In the genomic region with DNA sequence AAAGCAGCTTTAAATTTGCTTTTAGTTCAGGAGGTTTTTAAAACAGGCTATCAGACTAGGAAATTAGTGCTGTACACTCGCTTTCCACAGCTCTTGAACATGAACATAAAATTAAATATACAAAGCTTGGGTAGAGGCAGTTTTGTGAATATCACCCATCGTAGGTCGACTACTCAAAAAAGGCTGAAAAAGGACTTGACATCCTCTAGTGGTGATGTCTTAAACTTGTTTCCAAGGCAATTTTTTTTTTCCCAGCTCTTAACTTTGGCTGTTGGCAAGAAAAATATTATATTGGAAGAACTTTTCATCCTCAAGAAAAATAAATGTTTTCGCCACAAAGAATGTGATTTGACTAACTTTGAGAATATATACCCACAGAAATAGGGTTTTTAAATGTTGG, we compare ENCODE assay signal across 9 cellular contexts. TPM values are rescaled to one million over a fixed set of nuclear protein-coding genes. Genes with fewer than 3 reads are reported as not detected.
DNase-seq lines count a peak whose midpoint lies in the region; ATAC-seq and TF ChIP-seq lines count a peak whose summit lies in the region.
"Had no signal": no experiment of that assay in that cellular context is flagged by ENCODE, and none has a peak within 500 bp of the region (broad histone marks: within the 10 kb centered on the region; RNA-seq: fewer than 3 reads in every experiment).

No MANE protein-coding gene starts in this region.

- intact Hi-C loops in A673 (cut with micrococcal nuclease; ENCODE audit: unreplicated experiment) = no loop called here

- no TSS peak for BruUV-seq in A673 (replicated peaks; lab: Mats Ljungman, UMichigan)

- POLR2A ChIA-PET in A673 (lab: Charles Lee; ENCODE audit: low non-redundant PET) = no interaction called here

- H3K4me1 ChIP-seq in A673 (ENCODE audit: insufficient read depth, low read length, poor library complexity, severe bottlenecking) = peaks cover 12% of the 10 kb centered on the region

- H3K27me3 ChIP-seq in A673 (replicated peaks; ENCODE audit: insufficient read depth, low read depth, low read length, poor library complexity) = peaks cover 57% of the 10 kb centered on the region

- peak; percentile 57 for TF ChIP-seq CTCF in A673 (conservative IDR thresholded peaks at IDR 0.05; ENCODE audit: low read depth, low read length)
- peak; percentile 20 for TF ChIP-seq CTCF in GM20000 (IDR thresholded peaks at IDR 0.05; ENCODE audit: extremely low read depth, missing control alignments)

- no peak overlapping the region for H3K4me3 ChIP-seq in A673 (ENCODE audit: low read depth, low read length, poor library complexity, severe bottlenecking)

- DNase-seq in A673 (ENCODE audit: low spot score) (peak; percentile 59), GM20000 (ENCODE audit: low spot score) (no peak), OCI-M1 (lab: John Stamatoyannopoulos, UW) (peak; percentile 77), erythroblast (lab: John Stamatoyannopoulos, UW) (peak; percentile 4), superior temporal gyrus (ENCODE audit: extremely low spot score) (peak; percentile 93), epidermal melanocyte (ENCODE audit: insufficient read length, low spot score) (no peak)
- DNase-seq: activated naive CD8-positive, alpha-beta T cell treated with anti-CD3 and anti-CD28 coated beads, Interleukin-2, amount 10 ng/mL, durations not matched to agents 7 days and 5 days had no signal

- no peak for TF ChIP-seq POLR2A in erythroblast (IDR thresholded peaks at IDR 0.05; ENCODE audit: low read length)

- no peaks in the 10 kb centered on the region for H3K9me3 ChIP-seq in A673 (ENCODE audit: low read depth, low read length, poor library complexity, severe bottlenecking)

- H3K27ac ChIP-seq in A673 (ENCODE audit: low read depth, low read length, poor library complexity, severe bottlenecking) = no peak overlapping the region

- no peaks in the 10 kb centered on the region for H3K36me3 ChIP-seq in A673 (ENCODE audit: insufficient read depth, low read length, poor library complexity, severe bottlenecking)

- ATAC-seq in HG03039 (IDR thresholded peaks at IDR 0.05; ENCODE audit: unreplicated experiment) (no peak), HG02981 (IDR thresholded peaks at IDR 0.05; ENCODE audit: unreplicated experiment) (no peak)

- CTCF ChIA-PET in A673 (lab: Charles Lee) = interaction anchor here (0.6 kb wide), 1 partner anchor 1392 kb away, joined by 5 read pairs; no protein-coding TSS in a partner anchor

RNA-seq across cellular contexts. Expression of a gene that starts 2.9 kb away (rescaled TPM):
- total RNA-seq in A673 (2021) = 0.09 TPM in 1 of 2 replicates, not detected in the other

Comparison
In these comparisons a context has a peak if more than half of its experiments do, and no peak if none do; other contexts are left out.
1. DNase-seq: peak in A673 (single experiment), OCI-M1 (single experiment), erythroblast (2 of 2) and superior temporal gyrus (single experiment); none in GM20000 (single experiment) and epidermal melanocyte (single experiment).